In the genomic region with DNA sequence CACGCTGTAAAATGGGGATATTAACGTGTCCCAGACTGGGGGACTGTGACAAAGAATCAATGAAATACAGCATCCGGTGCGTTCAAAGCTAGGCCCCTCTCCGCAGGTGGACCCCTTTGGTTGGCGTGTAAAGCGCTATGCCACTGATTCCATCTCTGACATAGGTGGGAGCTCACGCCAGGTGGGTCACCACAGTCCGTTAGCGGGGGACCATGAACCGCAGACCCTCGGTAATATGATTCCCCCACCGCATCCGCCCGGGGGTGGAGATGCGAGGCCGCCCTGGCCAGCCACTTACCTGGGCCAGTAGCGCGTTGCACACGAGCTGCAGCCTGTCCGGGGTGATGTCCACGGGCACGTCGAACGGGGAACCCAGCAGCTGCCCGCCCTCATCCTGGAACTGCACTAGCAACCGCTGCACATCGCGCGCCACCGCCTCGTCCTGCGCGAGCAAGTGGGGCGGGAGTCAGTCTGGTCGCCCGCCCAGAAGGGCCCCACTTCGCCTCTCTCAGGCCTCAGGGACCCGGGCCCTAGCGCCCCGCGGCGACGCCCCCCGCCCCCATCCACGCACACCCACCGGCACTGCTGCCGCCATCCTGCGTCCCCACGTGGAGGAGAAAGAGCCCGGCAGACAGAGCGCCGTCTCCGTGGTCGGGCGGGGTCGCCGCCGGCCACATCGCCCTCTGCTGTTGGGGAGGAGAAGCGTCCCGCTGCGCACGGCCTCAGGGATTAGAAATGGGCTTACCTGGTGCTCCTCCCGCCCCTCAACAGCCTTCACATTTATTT, we compare ENCODE assay signal across 8 cellular contexts. TPM values are rescaled to one million over a fixed set of nuclear protein-coding genes. Genes with fewer than 3 reads are reported as not detected.
DNase-seq lines count a peak whose midpoint lies in the region; ATAC-seq lines count a peak whose summit lies in the region.

A gene (minus strand): TSS at position 623 of the 786 bp plus-strand sequence. CDS start 28 bp downstream, at position 595.

- H3K9me3 ChIP-seq in SJCRH30 (replicated peaks) (no peaks in the 10 kb centered on the region), neuron (ENCODE audit: low read length) (no peaks in the 10 kb centered on the region), stomach smooth muscle (ENCODE audit: control insufficient read depth in 2 of 2, low read length in 2 of 2) (no peaks in the 10 kb centered on the region)

- H3K36me3 ChIP-seq in SJCRH30 (peaks cover 30% of the 10 kb centered on the region), neuron (ENCODE audit: insufficient read depth, low read length) (peaks cover 28% of the 10 kb centered on the region), stomach smooth muscle (ENCODE audit: control insufficient read depth in 2 of 2, insufficient read depth in 2 of 2, low read length in 2 of 2) (peaks cover 14 to 21% of the 10 kb centered on the region in 2 donors)

- peak within 1 kb of the TSS; percentile 84 for H2AFZ ChIP-seq in neuron (ENCODE audit: low read depth, low read length)

- H3K4me3 ChIP-seq in SJCRH30 (peak within 1 kb of the TSS; percentile 86), neuron (ENCODE audit: low read length) (peak within 1 kb of the TSS; percentile 86), stomach smooth muscle (ENCODE audit: low read length in 2 of 2) (peak within 1 kb of the TSS; percentile 85 to 96)

- H3K9ac ChIP-seq in stomach smooth muscle (ENCODE audit: low read length in 2 of 2) = peak within 1 kb of the TSS; percentile 75 to 76

- no peaks in the 10 kb centered on the region for H3K27me3 ChIP-seq in SJCRH30
- peaks cover 5% of the 10 kb centered on the region for H3K27me3 ChIP-seq in neuron (ENCODE audit: insufficient read depth, low read length)
- H3K27me3 ChIP-seq in stomach smooth muscle (ENCODE audit: control insufficient read depth in 1 of 2, insufficient read depth in 2 of 2, low read length in 2 of 2) = no peaks in the 10 kb centered on the region

- peaks cover 8% of the 10 kb centered on the region for H3K4me1 ChIP-seq in SJCRH30
- peaks cover 4% of the 10 kb centered on the region for H3K4me1 ChIP-seq in neuron (ENCODE audit: insufficient read depth, low read length)
- peaks cover 9% of the 10 kb centered on the region for H3K4me1 ChIP-seq in stomach smooth muscle (ENCODE audit: control insufficient read depth, insufficient read depth, low read length)

- ATAC-seq in GM21786 (IDR thresholded peaks at IDR 0.05; ENCODE audit: unreplicated experiment) = peak; percentile 84

- H3K27ac ChIP-seq in SJCRH30 (peak within 1 kb of the TSS; percentile 56), stomach smooth muscle (ENCODE audit: low read length) (peak within 1 kb of the TSS; percentile 11)

- peak; percentile 36 for DNase-seq in DMS79 (lab: John Stamatoyannopoulos, UW)
- peak; percentile 84 for DNase-seq in LoVo (ENCODE audit: low spot score)
- DNase-seq in SJCRH30 = peak; percentile 86 to 87
- DNase-seq in activated gamma-delta T cell treated with Interleukin-2 at 50 U/mL for 16 hours = peak; percentile 86
- DNase-seq in foreskin melanocyte = peak; percentile 51

RNA-seq across cellular contexts. Expression of the gene that starts here (rescaled TPM):
- 23.9 and 24.9 TPM in 2 replicates for total RNA-seq in SJCRH30 (2014; rRNA removed; shearing (Covaris generic))

Comparison
In these comparisons a context has a peak if more than half of its experiments do, and no peak if none do; other contexts are left out.
1. Peak in every context shown above with its lines: DNase-seq, ATAC-seq, H3K4me3 ChIP-seq and H3K27ac ChIP-seq.
2. DNase-seq: peak in every context shown above with its lines; median percentile 86 in SJCRH30; 86 in activated gamma-delta T cell treated with Interleukin-2 at 50 U/mL for 16 hours; 84 in LoVo; 51 in foreskin melanocyte; 36 in DMS79.